Comparison of ENCODE assay signal across 27 cellular contexts in the genomic region with DNA sequence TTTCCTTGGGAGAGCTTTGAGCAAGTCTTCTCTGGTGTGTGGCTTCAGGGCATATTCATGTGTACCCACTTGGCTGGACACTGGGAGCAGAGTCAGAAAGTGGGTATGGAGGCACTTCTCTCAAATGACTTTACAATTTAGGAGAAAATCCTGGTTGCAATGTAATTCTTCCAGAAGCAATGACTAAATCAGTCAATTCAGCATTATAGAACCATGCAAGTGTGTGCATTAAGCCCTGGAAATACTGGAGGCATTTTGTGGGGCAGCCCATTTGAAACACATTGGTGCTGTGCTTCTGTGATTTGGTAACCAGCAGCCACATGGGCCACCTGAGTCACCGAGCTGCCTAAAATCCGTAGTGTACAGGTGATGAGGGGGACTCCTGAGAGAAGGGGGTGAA.
"Had no signal": no experiment of that assay in that cellular context is flagged by ENCODE, and none has a peak within 500 bp of the region (broad histone marks: within the 10 kb centered on the region; RNA-seq: fewer than 3 reads in every experiment).

No MANE protein-coding gene starts in this region.

- DNase-seq: stimulated activated CD4-positive, alpha-beta T cell treated with anti-CD3 and anti-CD28 coated beads, Interleukin-2, amount 100 ng/mL, for 48 hours; stimulated activated CD4-positive, alpha-beta T cell treated with anti-CD3 and anti-CD28 coated beads, Interleukin-4, amount 100 ng/mL, for 1 hour; stimulated activated CD4-positive, alpha-beta T cell treated with anti-CD3 and anti-CD28 coated beads, Interleukin-4, amount 100 ng/mL, for 24 hours; stimulated activated CD4-positive, alpha-beta T cell treated with anti-CD3 and anti-CD28 coated beads, Interleukin-4, amount 100 ng/mL, for 4 hours; stimulated activated CD8-positive, alpha-beta memory T cell treated with anti-CD3 and anti-CD28 coated beads, Interleukin-4, amount 100 ng/mL, for 48 hours; stimulated activated naive B cell treated with anti-CD40 and anti-IgM and Interleukin-4, amounts not matched to agents 10 μg/mL and 1 μg/mL and 100 μg/mL, for 72 hours; stimulated activated naive CD4-positive, alpha-beta T cell; stimulated activated naive CD4-positive, alpha-beta T cell treated with Interleukin-2 at 50 U/mL for 16 hours; stimulated activated naive CD8-positive, alpha-beta T cell treated with anti-CD3 and anti-CD28 coated beads, Interleukin-15, amount 100 ng/mL, for 72 hours; stimulated activated naive CD8-positive, alpha-beta T cell treated with anti-CD3 and anti-CD28 coated beads, Interleukin-15, Interleukin-2, amounts not matched to agents 100 U/mL and 50 U/mL, for 24 hours; stomach; substantia nigra; testis; thyroid gland; tibial artery; transverse colon; trophoblast cell; upper lobe of right lung; uterus had no signal

- H3K4me1 ChIP-seq: stomach, suprapubic skin, testis, tibial artery, tibial nerve, transverse colon, upper lobe of left lung, upper lobe of right lung, uterus, vagina had no signal

- FAIRE-seq: urothelium cell line had no signal

- H3K27ac ChIP-seq: stomach, suprapubic skin, testis, thoracic aorta, thyroid gland, tibial artery, tibial nerve, transverse colon, upper lobe of left lung, upper lobe of right lung, uterus, vagina had no signal

- H3K27me3 ChIP-seq: stomach, suprapubic skin, testis, thyroid gland, tibial artery, tibial nerve, transverse colon, upper lobe of left lung, upper lobe of right lung, uterus, vagina had no signal

- H3K4me3 ChIP-seq: stomach, suprapubic skin, thoracic aorta, thyroid gland, tibial artery, tibial nerve, transverse colon, upper lobe of left lung, upper lobe of right lung, uterus, vagina had no signal

- ATAC-seq: stimulated activated effector memory CD8-positive, alpha-beta T cell treated with anti-CD3 and anti-CD28 coated beads, Interleukin-12 subunit alpha, Interleukin-12 subunit beta, amount 100 ng/mL, for 72 hours; stimulated activated memory B cell treated with anti-CD40 and anti-IgM and Interleukin-4, amounts not matched to agents 10 μg/mL and 1 μg/mL and 100 μg/mL, for 72 hours; stimulated activated naive B cell treated with anti-CD40 and anti-IgM and Interleukin-4, amounts not matched to agents 10 μg/mL and 1 μg/mL and 100 μg/mL, for 72 hours; stimulated activated naive CD8-positive, alpha-beta T cell treated with anti-CD3 and anti-CD28 coated beads, Interleukin-15, amount 100 ng/mL, for 72 hours; stimulated activated naive CD8-positive, alpha-beta T cell treated with anti-CD3 and anti-CD28 coated beads, Interleukin-15, Interleukin-2, amounts not matched to agents 100 U/mL and 50 U/mL, for 24 hours; upper lobe of right lung had no signal

- H3K36me3 ChIP-seq: stomach, suprapubic skin, thoracic aorta, thyroid gland, tibial artery, tibial nerve, transverse colon, upper lobe of left lung, upper lobe of right lung, uterus, vagina had no signal

- H3K9me3 ChIP-seq: suprapubic skin, testis, thoracic aorta, thyroid gland, tibial nerve, transverse colon, upper lobe of right lung, uterus, vagina had no signal
